In the genomic region with DNA sequence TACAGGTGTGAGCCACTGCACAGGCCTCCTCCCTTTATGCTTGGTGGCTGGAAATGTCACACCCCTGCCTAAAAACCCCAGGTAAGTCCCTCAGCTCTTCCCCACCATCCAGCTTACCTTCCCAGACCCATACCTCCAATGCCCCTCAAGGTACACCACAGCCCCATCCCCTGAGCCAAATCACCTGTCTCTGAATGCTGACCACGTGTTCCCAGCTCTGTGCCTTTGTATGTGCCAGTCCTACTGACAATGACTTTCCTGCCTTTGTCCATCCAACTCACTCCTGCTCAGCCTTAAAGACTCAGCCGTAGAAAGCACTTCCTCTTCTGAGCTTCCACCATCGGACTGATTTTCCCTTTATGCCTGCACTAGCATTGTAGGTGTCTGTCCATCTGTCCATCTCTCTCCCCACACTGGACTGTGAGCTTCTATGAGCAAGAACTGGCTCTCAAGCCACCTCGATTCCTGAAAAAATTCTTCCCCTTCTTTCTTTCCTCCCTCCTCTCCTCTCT, we compare ENCODE assay signal across 1 cellular context.
TF ChIP-seq lines count a peak whose summit lies in the region.

No MANE protein-coding gene starts in this region.

TF ChIP-seq in K562, 482 proteins besides CTCF, POLR2A, EP300 and RAD21:
- TF ChIP-seq SPI1 (IDR thresholded peaks at IDR 0.05; ENCODE audit: borderline replicate concordance, low read depth, low read length) (peak; percentile 92), ZFP36 (IDR thresholded peaks at IDR 0.05; ENCODE audit: low read depth, low read length, partially characterized antibody) (peak; percentile 30), NR2F6 (CRISPR knock-in tag; IDR thresholded peaks at IDR 0.05) (no peak)
